In genomic region chr12:104386461-104386860, GRCh38 we compare ENCODE assay signal across 21 cellular contexts.
"Had no signal": no experiment of that assay in that cellular context is flagged by ENCODE, and none has a peak within 500 bp of the region (broad histone marks: within the 10 kb centered on the region; RNA-seq: fewer than 3 reads in every experiment).

No MANE protein-coding gene starts in this region.

- H3K27me3 Mint-ChIP-seq: stimulated activated naive B cell treated with anti-CD40 and anti-IgM and Interleukin-4, amounts not matched to agents 10 μg/mL and 1 μg/mL and 100 μg/mL, for 72 hours had no signal

- H3K4me1 Mint-ChIP-seq: nephron progenitor cell had no signal

- H3K4me3 Mint-ChIP-seq: naive thymus-derived CD8-positive, alpha-beta T cell; natural killer cell treated with Interleukin-12 subunit alpha and Interleukin-12 subunit beta and Interleukin-15 and Interleukin-18, amount 100 ng/mL, for 72 hours; nephron progenitor cell; neural crest cell; stimulated activated effector memory CD8-positive, alpha-beta T cell treated with anti-CD3 and anti-CD28 coated beads, Interleukin-12 subunit alpha, Interleukin-12 subunit beta, amount 100 ng/mL, for 72 hours; stimulated activated naive B cell treated with anti-CD40 and anti-IgM and Interleukin-4, amounts not matched to agents 10 μg/mL and 1 μg/mL and 100 μg/mL, for 72 hours; stimulated activated naive CD8-positive, alpha-beta T cell treated with anti-CD3 and anti-CD28 coated beads, Interleukin-15, Interleukin-2, amounts not matched to agents 100 ng/mL and 50 ng/mL, for 24 hours had no signal

- H3K9me3 Mint-ChIP-seq: stimulated activated effector memory CD8-positive, alpha-beta T cell treated with anti-CD3 and anti-CD28 coated beads, Interleukin-12 subunit alpha, Interleukin-12 subunit beta, amount 100 ng/mL, for 72 hours; stimulated activated naive CD8-positive, alpha-beta T cell treated with anti-CD3 and anti-CD28 coated beads, Interleukin-15, Interleukin-2, amounts not matched to agents 100 ng/mL and 50 ng/mL, for 24 hours had no signal

- DNase-seq: naive thymus-derived CD8-positive, alpha-beta T cell; nephron progenitor cell; ovary; psoas muscle; right cardiac atrium; right lobe of liver; sigmoid colon; small intestine; stimulated activated CD4-positive, alpha-beta T cell treated with anti-CD3 and anti-CD28 coated beads, Interleukin-15, amount 100 ng/mL, for 24 hours; stimulated activated CD4-positive, alpha-beta T cell treated with anti-CD3 and anti-CD28 coated beads, Interleukin-2, amount 100 ng/mL, for 24 hours; stimulated activated CD4-positive, alpha-beta T cell treated with anti-CD3 and anti-CD28 coated beads, Interleukin-2, amount 100 ng/mL, for 48 hours; stimulated activated CD4-positive, alpha-beta T cell treated with anti-CD3 and anti-CD28 coated beads, Interleukin-4, amount 100 ng/mL, for 24 hours; stimulated activated naive B cell treated with anti-CD40 and anti-IgM and Interleukin-4, amounts not matched to agents 10 μg/mL and 1 μg/mL and 100 μg/mL, for 72 hours; stimulated activated naive CD4-positive, alpha-beta T cell treated with Interleukin-2 at 50 U/mL for 16 hours; stomach; trophoblast cell; upper lobe of left lung had no signal

- H3K36me3 Mint-ChIP-seq: naive thymus-derived CD8-positive, alpha-beta T cell; natural killer cell treated with Interleukin-12 subunit alpha and Interleukin-12 subunit beta and Interleukin-15 and Interleukin-18, amount 100 ng/mL, for 72 hours; stimulated activated effector memory CD8-positive, alpha-beta T cell treated with anti-CD3 and anti-CD28 coated beads, Interleukin-12 subunit alpha, Interleukin-12 subunit beta, amount 100 ng/mL, for 72 hours had no signal

- H3K27ac Mint-ChIP-seq: naive thymus-derived CD8-positive, alpha-beta T cell; natural killer cell treated with Interleukin-12 subunit alpha and Interleukin-12 subunit beta and Interleukin-15 and Interleukin-18, amount 100 ng/mL, for 72 hours; nephron progenitor cell; stimulated activated effector memory CD8-positive, alpha-beta T cell treated with anti-CD3 and anti-CD28 coated beads, Interleukin-12 subunit alpha, Interleukin-12 subunit beta, amount 100 ng/mL, for 72 hours; stimulated activated naive CD8-positive, alpha-beta T cell treated with anti-CD3 and anti-CD28 coated beads, Interleukin-15, Interleukin-2, amounts not matched to agents 100 ng/mL and 50 ng/mL, for 24 hours had no signal

- ATAC-seq: naive thymus-derived CD8-positive, alpha-beta T cell; natural killer cell treated with Interleukin-12 subunit alpha and Interleukin-12 subunit beta and Interleukin-15 and Interleukin-18, amount 100 ng/mL, for 72 hours; right lobe of liver; stimulated activated effector memory CD8-positive, alpha-beta T cell treated with anti-CD3 and anti-CD28 coated beads, Interleukin-12 subunit alpha, Interleukin-12 subunit beta, amount 100 ng/mL, for 72 hours; stimulated activated naive B cell treated with anti-CD40 and anti-IgM and Interleukin-4, amounts not matched to agents 10 μg/mL and 1 μg/mL and 100 μg/mL, for 72 hours had no signal
